ENCODE assay signal across 25 cellular contexts in the genomic region with DNA sequence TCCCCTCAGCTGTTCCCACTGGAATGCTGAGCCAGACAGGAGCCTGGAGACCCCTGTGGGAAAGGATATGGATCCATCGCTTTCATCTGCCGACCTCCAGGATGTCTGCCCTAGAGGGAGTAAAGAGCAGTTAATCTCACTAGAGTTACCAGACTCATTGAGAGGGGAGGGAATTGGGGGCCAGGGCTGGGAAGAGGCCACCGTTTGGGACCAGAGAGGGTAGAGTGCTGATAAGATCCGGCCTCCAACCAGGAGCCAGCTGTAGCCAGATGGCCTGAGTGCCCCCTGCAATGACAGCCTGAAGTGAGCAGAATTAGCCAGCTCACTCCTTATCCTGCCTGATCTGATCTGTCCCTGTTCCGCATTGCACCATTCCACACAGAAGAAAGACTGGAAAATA. TPM values are rescaled to one million over a fixed set of nuclear protein-coding genes. Genes with fewer than 3 reads are reported as not detected.
DNase-seq lines count a peak whose midpoint lies in the region; TF ChIP-seq lines count a peak whose summit lies in the region.
"Had no signal": no experiment of that assay in that cellular context is flagged by ENCODE, and none has a peak within 500 bp of the region (broad histone marks: within the 10 kb centered on the region; RNA-seq: fewer than 3 reads in every experiment).

No MANE protein-coding gene starts in this region.

- H3K27me3 Mint-ChIP-seq in neural progenitor cell (ENCODE audit: insufficient read depth, low read depth) = peaks cover 11% of the 10 kb centered on the region

- no peak overlapping the region for H3K4me2 ChIP-seq in neural progenitor cell

- H3K27ac ChIP-seq in left ventricle myocardium inferior (replicated peaks) (peak overlapping the region; percentile 57), neural progenitor cell (no peak overlapping the region), thyroid gland (no peak overlapping the region), testis (no peak overlapping the region)
- H3K27ac ChIP-seq: ascending aorta, esophagus squamous epithelium, ovary had no signal

- H3K27me3 ChIP-seq in left ventricle myocardium inferior (ENCODE audit: low read depth) = peaks cover 27% of the 10 kb centered on the region
- no peaks in the 10 kb centered on the region for H3K27me3 ChIP-seq in neural progenitor cell
- H3K27me3 ChIP-seq in thyroid gland = no peaks in the 10 kb centered on the region
- H3K27me3 ChIP-seq in testis = no peaks in the 10 kb centered on the region
- H3K27me3 ChIP-seq: ascending aorta, ovary had no signal

- no peak overlapping the region for H3K4me3 Mint-ChIP-seq in neural progenitor cell
- H3K4me3 Mint-ChIP-seq: activated B cell treated with CpG ODN at 0.5 μM for 24 hours; activated naive CD4-positive, alpha-beta T cell treated with anti-CD3 and anti-CD28 coated beads, Interleukin-2, amount 50 U/mL, for 24 hours; activated T-cell treated with anti-CD3 and anti-CD28 coated beads, Interleukin-2, amount 50 U/mL, for 72 hours; CD4-positive, CD25-positive, alpha-beta regulatory T cell; T-helper 2 cell treated with Interferon-gamma antibody and Interleukin-4, amounts not matched to agents 5 μg/mL and 100 μg/mL, for 36 hours had no signal

- H3F3A ChIP-seq in neural progenitor cell (ENCODE audit: low read depth) = peaks cover 6% of the 10 kb centered on the region

- H2AFZ ChIP-seq in neural progenitor cell (replicated peaks) = peak overlapping the region; percentile 23

- no peaks in the 10 kb centered on the region for H3K79me2 ChIP-seq in neural progenitor cell (ENCODE audit: low read depth)

- peaks cover 5% of the 10 kb centered on the region for H3K9me3 Mint-ChIP-seq in neural progenitor cell
- H3K9me3 Mint-ChIP-seq: activated B cell treated with CpG ODN at 0.5 μM for 24 hours; activated naive CD4-positive, alpha-beta T cell treated with anti-CD3 and anti-CD28 coated beads, Interleukin-2, amount 50 U/mL, for 24 hours; activated T-cell treated with anti-CD3 and anti-CD28 coated beads, Interleukin-2, amount 50 U/mL, for 72 hours; T-helper 2 cell treated with Interferon-gamma antibody and Interleukin-4, amounts not matched to agents 5 μg/mL and 100 μg/mL, for 36 hours had no signal

- H3K4me1 ChIP-seq in left ventricle myocardium inferior = peaks cover 61% of the 10 kb centered on the region
- H3K4me1 ChIP-seq in neural progenitor cell = peaks cover 31% of the 10 kb centered on the region
- H3K4me1 ChIP-seq in thyroid gland = peaks cover 0 to 6% of the 10 kb centered on the region in 2 donors
- no peaks in the 10 kb centered on the region for H3K4me1 ChIP-seq in testis
- H3K4me1 ChIP-seq: ascending aorta had no signal

- no peak overlapping the region for H3K9ac ChIP-seq in neural progenitor cell

- WGBS in thyroid gland, 2 donors = 63 to 65% methylated on average over 5 of the region's 5 CpGs
- 63 to 65% methylated on average over 5 of the region's 5 CpGs for WGBS in testis, 2 donors

- no peaks in the 10 kb centered on the region for H3K9me3 ChIP-seq in left ventricle myocardium inferior (replicated peaks)
- no peaks in the 10 kb centered on the region for H3K9me3 ChIP-seq in neural progenitor cell (ENCODE audit: low read depth)
- H3K9me3 ChIP-seq in thyroid gland = no peaks in the 10 kb centered on the region
- H3K9me3 ChIP-seq in testis = no peaks in the 10 kb centered on the region
- H3K9me3 ChIP-seq: ascending aorta, esophagus squamous epithelium, ovary had no signal

- no peaks in the 10 kb centered on the region for H3K36me3 ChIP-seq in left ventricle myocardium inferior
- H3K36me3 ChIP-seq in neural progenitor cell = no peaks in the 10 kb centered on the region
- H3K36me3 ChIP-seq in thyroid gland = no peaks in the 10 kb centered on the region
- H3K36me3 ChIP-seq in testis (ENCODE audit: low read depth, missing control alignments) = no peaks in the 10 kb centered on the region
- H3K36me3 ChIP-seq: ascending aorta, esophagus squamous epithelium, ovary had no signal

- TF ChIP-seq CTCF in left ventricle myocardium inferior (IDR thresholded peaks at IDR 0.05; ENCODE audit: borderline replicate concordance) (no peak), neural progenitor cell (IDR thresholded peaks at IDR 0.05) (no peak), thyroid gland (IDR thresholded peaks at IDR 0.05) (no peak), testis (IDR thresholded peaks at IDR 0.05) (no peak)

- no peak overlapping the region for H3K4me3 ChIP-seq in left ventricle myocardium inferior
- H3K4me3 ChIP-seq in neural progenitor cell = no peak overlapping the region
- H3K4me3 ChIP-seq in thyroid gland (replicated peaks in 1 of 3) = no peak overlapping the region
- H3K4me3 ChIP-seq in testis = no peak overlapping the region
- H3K4me3 ChIP-seq: ascending aorta, esophagus squamous epithelium, lung, ovary had no signal

- peak overlapping the region; percentile 78 for H3K27ac Mint-ChIP-seq in neural progenitor cell
- H3K27ac Mint-ChIP-seq: activated B cell treated with CpG ODN at 0.5 μM for 24 hours; activated naive CD4-positive, alpha-beta T cell treated with anti-CD3 and anti-CD28 coated beads, Interleukin-2, amount 50 U/mL, for 24 hours; activated T-cell treated with anti-CD3 and anti-CD28 coated beads, Interleukin-2, amount 50 U/mL, for 72 hours; CD4-positive, CD25-positive, alpha-beta regulatory T cell; T-helper 2 cell treated with Interferon-gamma antibody and Interleukin-4, amounts not matched to agents 5 μg/mL and 100 μg/mL, for 36 hours had no signal

- H3K4me1 Mint-ChIP-seq in neural progenitor cell = peaks cover 49% of the 10 kb centered on the region

- intact Hi-C loops in left ventricle myocardium inferior (cut with micrococcal nuclease) (no loop called here), thyroid gland (cut with DNase I) (no loop called here), testis (cut with DNase I; ENCODE audit: low total_unique reads) (no loop called here)

- no peaks in the 10 kb centered on the region for H4K20me1 ChIP-seq in neural progenitor cell (ENCODE audit: low read depth)

- DNase-seq in ELF-1 (ENCODE audit: low read depth, low spot score) (peak; percentile 90), NCI-H82 treated with DMSO at 0.1 percent for 48 hours (lab: John Stamatoyannopoulos, UW; ENCODE audit: unreplicated experiment) (peak; percentile 42), left ventricle myocardium inferior (no peak), neural progenitor cell (ENCODE audit: low spot score) (peak; percentile 53), thyroid gland (no peak), NCI-H1694 treated with DMSO at 0.1 percent for 48 hours (lab: John Stamatoyannopoulos, UW) (no peak), testis (no peak)
- DNase-seq: activated B cell treated with CpG ODN at 0.5 μM for 24 hours; activated T-cell treated with anti-CD3 and anti-CD28 coated beads, Interleukin-2, amount 50 U/mL, for 72 hours; CD4-positive, CD25-positive, alpha-beta regulatory T cell; effector CD8-positive, alpha-beta T cell; esophagus squamous epithelium; GOT3; KG1; NCI-H187; NCI-H226; ovary had no signal

- no peaks in the 10 kb centered on the region for H3K36me3 Mint-ChIP-seq in neural progenitor cell
- H3K36me3 Mint-ChIP-seq: activated naive CD4-positive, alpha-beta T cell treated with anti-CD3 and anti-CD28 coated beads, Interleukin-2, amount 50 U/mL, for 24 hours; CD4-positive, CD25-positive, alpha-beta regulatory T cell had no signal

- TF ChIP-seq POLR2A in thyroid gland (IDR thresholded peaks at IDR 0.05) (no peak), testis (IDR thresholded peaks at IDR 0.05) (no peak)

RNA-seq across cellular contexts. Expression of a gene that starts 3.7 kb away (rescaled TPM):
- 8.5 TPM for total RNA-seq in left ventricle myocardium inferior
- total RNA-seq in neural progenitor cell (ENCODE audit: low replicate concordance) = 1.6 and 1.8 TPM in 2 replicates
- total RNA-seq in thyroid gland = 1 to 10 TPM; 4.4 to 6.1 (median 4.8) TPM
- 1 to 10 TPM in 1 of 2 donors, under 1 TPM in 1; 0.94 to 1.1 TPM for total RNA-seq in testis
- polyA plus RNA-seq in testis (ENCODE audit: insufficient read depth, low read depth, low replicate concordance) = 7.1 TPM
- total RNA-seq: activated B cell treated with CpG ODN at 0.5 μM for 24 hours; activated T-cell treated with anti-CD3 and anti-CD28 coated beads, Interleukin-2, amount 50 U/mL, for 72 hours; CD4-positive, CD25-positive, alpha-beta regulatory T cell; chondrocyte; myocyte; SK-MEL-5 had no signal
- polyA plus RNA-seq: CD4-positive, CD25-positive, alpha-beta regulatory T cell had no signal

RNA-seq across cellular contexts. Expression of a gene that starts 59.0 kb away (rescaled TPM):
- 0.16 TPM for total RNA-seq in left ventricle myocardium inferior
- 1.4 and 2.2 TPM in 2 replicates for total RNA-seq in neural progenitor cell (ENCODE audit: low replicate concordance)
- under 1 TPM in 2 of 4 donors, not detected in 2; 0.11 to 0.29 TPM for total RNA-seq in thyroid gland
- total RNA-seq in testis = under 1 TPM; 0.08 to 0.19 TPM
- polyA plus RNA-seq in testis (ENCODE audit: insufficient read depth, low read depth, low replicate concordance) = 0.76 TPM
- total RNA-seq: activated B cell treated with CpG ODN at 0.5 μM for 24 hours; activated T-cell treated with anti-CD3 and anti-CD28 coated beads, Interleukin-2, amount 50 U/mL, for 72 hours; ascending aorta; CD4-positive, CD25-positive, alpha-beta regulatory T cell; chondrocyte; myocyte; sciatic nerve; SK-MEL-5 had no signal
- polyA plus RNA-seq: CD4-positive, CD25-positive, alpha-beta regulatory T cell had no signal

Comparison
In these comparisons a context has a peak if more than half of its experiments do, and no peak if none do; other contexts are left out.
1. DNase-seq: peak in ELF-1 (single experiment), NCI-H82 treated with DMSO at 0.1 percent for 48 hours (single experiment) and neural progenitor cell (single experiment); none in left ventricle myocardium inferior (single experiment), thyroid gland (0 of 2), NCI-H1694 treated with DMSO at 0.1 percent for 48 hours (single experiment) and testis (single experiment).